8 cellular contexts compared by ENCODE assay signal in the genomic region with DNA sequence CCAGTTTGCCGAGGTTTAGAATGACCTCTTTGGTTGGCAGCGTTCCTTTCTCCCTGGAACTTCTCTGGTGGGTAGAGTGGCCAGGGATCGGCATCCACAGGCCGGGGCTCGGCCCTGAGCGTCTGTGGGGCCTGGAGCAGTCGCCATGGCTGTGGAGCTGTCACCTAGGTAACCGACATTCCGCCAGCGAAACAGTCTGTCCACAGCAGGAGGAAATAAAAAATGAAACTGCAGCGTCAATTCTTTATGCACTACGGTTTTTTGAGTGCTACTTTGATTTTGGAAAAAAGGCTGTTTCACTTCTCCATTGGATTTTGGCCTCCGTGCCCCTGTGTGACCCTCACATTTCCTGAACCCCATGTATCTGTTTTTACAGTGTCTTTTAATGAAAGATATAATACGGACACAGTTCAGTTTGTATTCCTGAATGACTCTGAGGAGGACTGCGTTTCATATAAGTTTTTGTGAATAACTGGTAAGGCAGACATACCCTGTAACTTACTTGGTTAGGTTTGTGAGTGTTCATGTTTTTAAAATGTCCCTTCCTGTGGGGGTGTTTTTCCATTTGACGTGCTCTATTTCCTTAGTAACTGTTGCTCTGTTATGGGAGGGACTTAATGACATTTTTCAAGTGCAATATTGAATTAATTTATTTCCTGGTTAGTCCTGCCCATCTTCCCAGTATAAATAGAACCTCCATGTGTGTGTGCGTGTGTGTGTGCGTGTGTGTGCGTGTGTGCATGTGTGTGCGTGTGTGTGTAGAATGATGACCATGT.
A peak's percentile ranks its signal among the peaks of the same experiment; 100 is the strongest.
DNase-seq lines count a peak whose midpoint lies in the region; ATAC-seq and TF ChIP-seq lines count a peak whose summit lies in the region.

No MANE protein-coding gene starts in this region.

- DNase-seq in GM10266 (ENCODE audit: extremely low spot score), result peak; percentile 75
- peak; percentile 62 for DNase-seq in activated T-cell treated with anti-CD3 and anti-CD28 coated beads, Interleukin-2, amount 50 U/mL, for 1 hour
- peak; percentile 57 for DNase-seq in fibroblast of mammary gland (ENCODE audit: low read depth)
- no peak for DNase-seq in OCI-M2 (lab: John Stamatoyannopoulos, UW; ENCODE audit: unreplicated experiment)
- no peak for DNase-seq in SKM-1 (lab: John Stamatoyannopoulos, UW; ENCODE audit: unreplicated experiment)

- H3K4me3 ChIP-seq in fibroblast of mammary gland (ENCODE audit: control insufficient read depth, low read depth, low read length), result peak overlapping the region; percentile 10

- peak overlapping the region; percentile 13 to 64 (median 53) for H3K4me3 Mint-ChIP-seq in nephron

- H3K27me3 Mint-ChIP-seq in nephron (ENCODE audit: low read depth), result peaks cover 4% of the 10 kb centered on the region

- no peaks in the 10 kb centered on the region for H3K9me3 Mint-ChIP-seq in nephron

- no peaks in the 10 kb centered on the region for H3K36me3 Mint-ChIP-seq in nephron (ENCODE audit: low read depth)

- H3K27ac Mint-ChIP-seq in nephron, result peak overlapping the region; percentile 95 to 96 (median 95)

- peak; percentile 75 for ATAC-seq in HG03354 (IDR thresholded peaks at IDR 0.05; ENCODE audit: poor library complexity, severe bottlenecking, unreplicated experiment)
- no peak for ATAC-seq in GM18873 (IDR thresholded peaks at IDR 0.05; ENCODE audit: low FRiP score, unreplicated experiment)

- peaks cover 59% of the 10 kb centered on the region for H3K4me1 Mint-ChIP-seq in nephron

- TF ChIP-seq CTCF in GM10266 (IDR thresholded peaks at IDR 0.05; ENCODE audit: control insufficient read depth, insufficient read depth, low read depth, missing control alignments) (no peak), fibroblast of mammary gland (conservative IDR thresholded peaks at IDR 0.05; ENCODE audit: control insufficient read depth, insufficient read depth, low read depth, low read length) (no peak), nephron (IDR thresholded peaks at IDR 0.05; ENCODE audit: unreplicated experiment in 3 of 3) (no peak)

Comparison
In these comparisons a context has a peak if more than half of its experiments do, and no peak if none do; other contexts are left out.
1. DNase-seq: peak in GM10266 (single experiment), activated T-cell treated with anti-CD3 and anti-CD28 coated beads, Interleukin-2, amount 50 U/mL, for 1 hour (single experiment) and fibroblast of mammary gland (single experiment); none in OCI-M2 (single experiment) and SKM-1 (single experiment).